ENCODE assay signal across 34 cellular contexts in genomic region chr10:31591569-31591968, GRCh38.
"Had no signal": no experiment of that assay in that cellular context is flagged by ENCODE, and none has a peak within 500 bp of the region (broad histone marks: within the 10 kb centered on the region; RNA-seq: fewer than 3 reads in every experiment).

No MANE protein-coding gene starts in this region.

- H3K9me3 ChIP-seq: body of pancreas had no signal

- FAIRE-seq: astrocyte, TTC549 had no signal

- H3K27ac ChIP-seq: adrenal gland, body of pancreas, brain microvascular endothelial cell, breast epithelium, VCaP had no signal

- H3K27me3 ChIP-seq: adrenal gland, body of pancreas, brain microvascular endothelial cell, breast epithelium had no signal

- DNase-seq: activated B cell treated with CpG ODN at 0.5 μM for 24 hours; activated CD4-positive, alpha-beta memory T cell treated with anti-CD3 and anti-CD28 coated beads for 36 hours; activated CD4-positive, alpha-beta T cell treated with anti-CD3 and anti-CD28 coated beads for 4 hours; activated CD4-positive, alpha-beta T cell treated with anti-CD3 and anti-CD28 coated beads, Interleukin-2, amount 10 ng/mL, durations not matched to agents 24 days and 14 days; activated CD4-positive, alpha-beta T cell treated with anti-CD3 and anti-CD28 coated beads, Interleukin-2, amount 50 U/mL, for 1 hour; activated CD4-positive, alpha-beta T cell treated with anti-CD3 and anti-CD28 coated beads, Interleukin-2, amount 50 U/mL, for 4 hours; activated CD4-positive, CD25-positive, alpha-beta regulatory T cell treated with anti-CD3 and anti-CD28 coated beads, Interleukin-2, amount 50 U/mL, for 72 hours; activated CD8-positive, alpha-beta memory T cell treated with anti-CD3 and anti-CD28 coated beads, Interleukin-2, amount 50 U/mL, for 4 hours; activated CD8-positive, alpha-beta T cell treated with anti-CD3 and anti-CD28 coated beads for 36 hours; activated effector memory CD4-positive, alpha-beta T cell treated with anti-CD3 and anti-CD28 coated beads, Interleukin-2, amount 50 U/mL, for 16 hours; activated gamma-delta T cell treated with Interleukin-2 at 50 U/mL for 16 hours; activated naive CD4-positive, alpha-beta T cell; activated naive CD4-positive, alpha-beta T cell treated with anti-CD3 and anti-CD28 coated beads for 36 hours; activated naive CD4-positive, alpha-beta T cell treated with anti-CD3 and anti-CD28 coated beads, Interleukin-2, amount 50 U/mL, for 16 hours; activated naive CD8-positive, alpha-beta T cell treated with anti-CD3 and anti-CD28 coated beads for 36 hours; activated T-cell treated with anti-CD3 and anti-CD28 coated beads for 4 hours; activated T-cell treated with anti-CD3 and anti-CD28 coated beads, Interleukin-2, amount 50 U/mL, for 1 hour; activated T-cell treated with anti-CD3 and anti-CD28 coated beads, Interleukin-2, amount 50 U/mL, for 4 hours; activated T-cell treated with anti-CD3 and anti-CD28 coated beads, Interleukin-2, amount 50 U/mL, for 72 hours; adrenal gland; amniotic stem cell; aorta; body of pancreas; brain microvascular endothelial cell; central memory CD4-positive, alpha-beta T cell; T-helper 17 cell; T-helper 9 cell had no signal

- H3K4me3 Mint-ChIP-seq: activated B cell treated with CpG ODN at 0.5 μM for 24 hours; activated CD4-positive, alpha-beta memory T cell treated with anti-CD3 and anti-CD28 coated beads for 36 hours; activated CD4-positive, alpha-beta T cell treated with anti-CD3 and anti-CD28 coated beads, Interleukin-2, amount 10 ng/mL, durations not matched to agents 24 days and 14 days; activated CD8-positive, alpha-beta T cell treated with anti-CD3 and anti-CD28 coated beads for 36 hours; activated naive CD4-positive, alpha-beta T cell treated with anti-CD3 and anti-CD28 coated beads for 36 hours; activated naive CD8-positive, alpha-beta T cell treated with anti-CD3 and anti-CD28 coated beads for 36 hours; activated T-cell treated with anti-CD3 and anti-CD28 coated beads, Interleukin-2, amount 50 U/mL, for 4 hours; activated T-cell treated with anti-CD3 and anti-CD28 coated beads, Interleukin-2, amount 50 U/mL, for 72 hours; activated T-helper 1 cell treated with anti-CD3 and anti-CD28 coated beads, Interleukin-12 subunit alpha, Interleukin-12 subunit beta, Interleukin-2, Interleukin-4 antibody, amounts not matched to agents 30 ng/mL and 10 ng/mL and 1 ng/mL, durations not matched to agents 14 hours and 24 hours and 36 hours; activated T-helper 17 cell treated with anti-CD3 and anti-CD28 coated beads, Interleukin-2, amount 50 U/mL, for 72 hours; T-helper 17 cell had no signal

- H3K36me3 ChIP-seq: adrenal gland, brain microvascular endothelial cell, breast epithelium had no signal

- H3K4me1 Mint-ChIP-seq: activated T-helper 17 cell treated with anti-CD3 and anti-CD28 coated beads, Interleukin-2, amount 50 U/mL, for 72 hours; T-helper 17 cell had no signal

- H3K4me1 ChIP-seq: adrenal gland, body of pancreas, breast epithelium had no signal

- ATAC-seq: activated CD8-positive, alpha-beta T cell treated with anti-CD3 and anti-CD28 coated beads for 36 hours; activated naive CD4-positive, alpha-beta T cell treated with anti-CD3 and anti-CD28 coated beads, Interleukin-2, amount 50 U/mL, for 72 hours; activated T-cell treated with anti-CD3 and anti-CD28 coated beads, Interleukin-2, amount 50 U/mL, for 4 hours; activated T-cell treated with anti-CD3 and anti-CD28 coated beads, Interleukin-2, amount 50 U/mL, for 72 hours; activated T-helper 17 cell treated with anti-CD3 and anti-CD28 coated beads, Interleukin-2, amount 50 U/mL, for 72 hours; body of pancreas; T-helper 17 cell had no signal

- H3K4me3 ChIP-seq: adrenal gland, body of pancreas, breast epithelium had no signal

- H3K27ac Mint-ChIP-seq: activated B cell treated with CpG ODN at 0.5 μM for 24 hours; activated CD4-positive, alpha-beta memory T cell treated with anti-CD3 and anti-CD28 coated beads for 36 hours; activated CD4-positive, alpha-beta T cell treated with anti-CD3 and anti-CD28 coated beads, Interleukin-2, amount 10 ng/mL, durations not matched to agents 24 days and 14 days; activated CD8-positive, alpha-beta T cell treated with anti-CD3 and anti-CD28 coated beads for 36 hours; activated naive CD4-positive, alpha-beta T cell treated with anti-CD3 and anti-CD28 coated beads for 36 hours; activated naive CD4-positive, alpha-beta T cell treated with anti-CD3 and anti-CD28 coated beads, Interleukin-2, amount 50 U/mL, for 72 hours; activated naive CD8-positive, alpha-beta T cell treated with anti-CD3 and anti-CD28 coated beads for 36 hours; activated T-cell treated with anti-CD3 and anti-CD28 coated beads, Interleukin-2, amount 50 U/mL, for 72 hours; activated T-helper 1 cell treated with anti-CD3 and anti-CD28 coated beads, Interleukin-12 subunit alpha, Interleukin-12 subunit beta, Interleukin-2, Interleukin-4 antibody, amounts not matched to agents 30 ng/mL and 10 ng/mL and 1 ng/mL, durations not matched to agents 14 hours and 24 hours and 36 hours; activated T-helper 17 cell treated with anti-CD3 and anti-CD28 coated beads, Interleukin-2, amount 50 U/mL, for 72 hours; T-helper 17 cell had no signal
